1 cellular context compared by ENCODE assay signal in genomic region chr12:14946162-14946561, GRCh38.
TF ChIP-seq lines count a peak whose summit lies in the region.

No MANE protein-coding gene starts in this region.

TF ChIP-seq in GM23338, 12 proteins besides CTCF, POLR2A, EP300 and RAD21:
- TF ChIP-seq REST (IDR thresholded peaks at IDR 0.05; ENCODE audit: unreplicated experiment) (no peak), ZNF331 (CRISPR knock-in tag; IDR thresholded peaks at IDR 0.05; ENCODE audit: low read depth) (no peak), NANOG (IDR thresholded peaks at IDR 0.05; ENCODE audit: borderline replicate concordance) (no peak), ZNF462 (CRISPR knock-in tag; IDR thresholded peaks at IDR 0.05) (no peak), ZNF114 (CRISPR knock-in tag; IDR thresholded peaks at IDR 0.05) (no peak), CREB1 (CRISPR knock-in tag; IDR thresholded peaks at IDR 0.05; ENCODE audit: low read depth) (no peak), JUNB (IDR thresholded peaks at IDR 0.05; ENCODE audit: unreplicated experiment) (no peak)
